ENCODE assay signal across 14 cellular contexts in genomic region chr22:22820626-22821025, GRCh38.
DNase-seq lines count a peak whose midpoint lies in the region; ATAC-seq and TF ChIP-seq lines count a peak whose summit lies in the region.
"Had no signal": no experiment of that assay in that cellular context is flagged by ENCODE, and none has a peak within 500 bp of the region (broad histone marks: within the 10 kb centered on the region; RNA-seq: fewer than 3 reads in every experiment).

No MANE protein-coding gene starts in this region.

- peaks cover 94% of the 10 kb centered on the region for H3K4me1 Mint-ChIP-seq in activated naive CD8-positive, alpha-beta T cell (ENCODE audit: low read depth)
- H3K4me1 Mint-ChIP-seq: brain, neural crest cell had no signal

- no peaks in the 10 kb centered on the region for H3K79me2 ChIP-seq in Karpas-422 (ENCODE audit: low read length)

- no peak for ATAC-seq in HG02759 (IDR thresholded peaks at IDR 0.05; ENCODE audit: unreplicated experiment)

- no peaks in the 10 kb centered on the region for H3K36me3 ChIP-seq in Karpas-422 (ENCODE audit: insufficient read depth, low read length)
- no peaks in the 10 kb centered on the region for H3K36me3 ChIP-seq in vagina

- peak overlapping the region; percentile 89 for H3K27ac Mint-ChIP-seq in activated naive CD8-positive, alpha-beta T cell
- H3K27ac Mint-ChIP-seq: brain had no signal

- H3K4me2 ChIP-seq in Karpas-422 (ENCODE audit: low read depth, low read length, poor library complexity, severe bottlenecking): peak overlapping the region; percentile 83

- H3K27me3 ChIP-seq in Karpas-422 (ENCODE audit: low read length) (no peaks in the 10 kb centered on the region), vagina (no peaks in the 10 kb centered on the region)

- no peak overlapping the region for H2AFZ ChIP-seq in Karpas-422 (ENCODE audit: low read length)

- H3K9me3 ChIP-seq in Karpas-422 (ENCODE audit: low read length) (no peaks in the 10 kb centered on the region), vagina (no peaks in the 10 kb centered on the region)

- peak overlapping the region; percentile 87 for H3K9ac ChIP-seq in Karpas-422 (ENCODE audit: low read length)

- H3K36me3 Mint-ChIP-seq in activated naive CD8-positive, alpha-beta T cell: no peaks in the 10 kb centered on the region
- H3K36me3 Mint-ChIP-seq: brain had no signal

- H3K9me2 ChIP-seq in Karpas-422 (replicated peaks; ENCODE audit: insufficient read depth, low read length): no peaks in the 10 kb centered on the region

- no peaks in the 10 kb centered on the region for H3K27me3 Mint-ChIP-seq in activated naive CD8-positive, alpha-beta T cell

- DNase-seq in activated gamma-delta T cell treated with Interleukin-2 at 50 U/mL for 16 hours (peak; percentile 63), activated gamma-delta T cell (lab: John Stamatoyannopoulos, UW) (no peak), Karpas-422 (no peak), vagina (ENCODE audit: extremely low spot score in 2 of 2) (no peak), COLO829 (ENCODE audit: low spot score) (no peak)
- DNase-seq: KBM-7, NCI-H1417 treated with DMSO at 0.1 percent for 48 hours, NCI-H2227 treated with DMSO at 0.1 percent for 48 hours, SIG-M5 had no signal

- H4K20me1 ChIP-seq in Karpas-422 (ENCODE audit: insufficient read depth, low read depth, low read length): no peaks in the 10 kb centered on the region

- H3K9me3 Mint-ChIP-seq in activated naive CD8-positive, alpha-beta T cell (ENCODE audit: low read depth): no peaks in the 10 kb centered on the region
- H3K9me3 Mint-ChIP-seq: brain, neural crest cell had no signal

- H3K4me3 ChIP-seq in Karpas-422 (ENCODE audit: low read length): peak overlapping the region; percentile 68; the same call in 1 of the 2 replicates
- H3K4me3 ChIP-seq in skin epidermis: no peak overlapping the region
- no peak overlapping the region for H3K4me3 ChIP-seq in vagina

- H3K27ac ChIP-seq in Karpas-422 (ENCODE audit: low read length) (peak overlapping the region; percentile 95), skin epidermis (peak overlapping the region in 13 of 21 experiments; percentile 18 to 96 (median 70)), vagina (no peak overlapping the region)

- no peak for TF ChIP-seq POLR2A in vagina (IDR thresholded peaks at IDR 0.05)

- H3K4me3 Mint-ChIP-seq in activated naive CD8-positive, alpha-beta T cell: peak overlapping the region; percentile 68
- H3K4me3 Mint-ChIP-seq: brain, neural crest cell had no signal

- intact Hi-C loops in vagina (cut with DNase I): no loop called here

- TF ChIP-seq CTCF in vagina (IDR thresholded peaks at IDR 0.05): no peak

- H3K4me1 ChIP-seq in Karpas-422 (ENCODE audit: low read length): peaks cover 95% of the 10 kb centered on the region
- no peaks in the 10 kb centered on the region for H3K4me1 ChIP-seq in vagina
